Comparison of ENCODE assay signal across 7 cellular contexts in the genomic region with DNA sequence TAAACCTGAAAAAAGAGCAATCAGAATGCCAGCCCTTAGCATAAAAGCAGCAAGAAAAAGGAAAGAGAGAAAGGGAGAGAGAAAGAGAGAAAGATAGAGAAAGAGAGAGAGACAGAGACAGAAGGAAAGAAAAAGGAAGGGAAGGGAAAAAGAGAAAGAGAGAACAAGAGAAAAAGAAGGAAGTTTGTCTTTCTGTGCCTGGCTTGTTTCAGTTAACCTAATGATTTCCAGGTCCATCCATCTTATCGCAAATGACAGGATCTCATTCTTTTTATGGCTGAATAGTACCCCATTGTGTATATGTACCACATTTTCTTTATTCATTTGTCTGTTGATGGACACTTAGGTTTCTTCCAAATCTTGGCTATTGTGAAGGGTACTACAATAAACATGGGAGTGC.
"Had no signal": no experiment of that assay in that cellular context is flagged by ENCODE, and none has a peak within 500 bp of the region (broad histone marks: within the 10 kb centered on the region; RNA-seq: fewer than 3 reads in every experiment).

No MANE protein-coding gene starts in this region.

- FAIRE-seq: G401.6, GM12878, GM12891, GM12892, GM18507 had no signal

- ATAC-seq: GM12878 had no signal

- DNase-seq: GDM1, GF-D8 had no signal

- H3K4me3 ChIP-seq: GM12878 had no signal
